8 cellular contexts compared by ENCODE assay signal in genomic region chr6:144657691-144658090, GRCh38.
DNase-seq lines count a peak whose midpoint lies in the region; ATAC-seq and TF ChIP-seq lines count a peak whose summit lies in the region.

No MANE protein-coding gene starts in this region.

- no peaks in the 10 kb centered on the region for H3K9me2 ChIP-seq in OCI-LY1 (ENCODE audit: low read depth, low read length)

- DNase-seq in CD8-positive, alpha-beta memory T cell: no peak
- DNase-seq in iPS DF 19.7 (ENCODE audit: low read depth, low spot score): peak; percentile 45
- no peak for DNase-seq in type B pancreatic cell (ENCODE audit: extremely low spot score, unreplicated experiment)
- DNase-seq in occipital lobe (lab: John Stamatoyannopoulos, UW): no peak
- no peak for DNase-seq in A172 (ENCODE audit: low spot score)
- DNase-seq in heart right ventricle: no peak

- H3K9me3 ChIP-seq in CD8-positive, alpha-beta memory T cell (ENCODE audit: low read length): no peaks in the 10 kb centered on the region
- H3K9me3 ChIP-seq in HUES48 (ENCODE audit: control insufficient read depth, insufficient read depth, low read length) (no peaks in the 10 kb centered on the region), OCI-LY1 (ENCODE audit: low read length) (no peaks in the 10 kb centered on the region), heart right ventricle (no peaks in the 10 kb centered on the region)

- H3K79me2 ChIP-seq in OCI-LY1 (ENCODE audit: insufficient read depth, low read length): no peaks in the 10 kb centered on the region

- peaks cover 0 to 4% (median 3%) of the 10 kb centered on the region in 3 donors for H3K36me3 Mint-ChIP-seq in CD8-positive, alpha-beta memory T cell
- peaks cover 3% of the 10 kb centered on the region for H3K36me3 Mint-ChIP-seq in type B pancreatic cell

- no peaks in the 10 kb centered on the region for H3K36me3 ChIP-seq in CD8-positive, alpha-beta memory T cell (ENCODE audit: insufficient read depth, low read length)
- H3K36me3 ChIP-seq in HUES48 (ENCODE audit: control insufficient read depth, insufficient read depth, low read length) (no peaks in the 10 kb centered on the region), OCI-LY1 (ENCODE audit: insufficient read depth, low read length) (no peaks in the 10 kb centered on the region), heart right ventricle (no peaks in the 10 kb centered on the region)

- no peak for ATAC-seq in heart right ventricle

- no peak overlapping the region for H3K4me3 ChIP-seq in CD8-positive, alpha-beta memory T cell (ENCODE audit: low read length)
- H3K4me3 ChIP-seq in HUES48 (ENCODE audit: low read depth, low read length): peak overlapping the region; percentile 16; the same call in 1 of the 2 replicates
- H3K4me3 ChIP-seq in OCI-LY1 (ENCODE audit: low read depth, low read length, poor library complexity, severe bottlenecking): no peak overlapping the region
- H3K4me3 ChIP-seq in heart right ventricle: no peak overlapping the region

- no peak overlapping the region for H3K4me3 Mint-ChIP-seq in CD8-positive, alpha-beta memory T cell
- no peak overlapping the region for H3K4me3 Mint-ChIP-seq in type B pancreatic cell

- no peaks in the 10 kb centered on the region for H3K27me3 Mint-ChIP-seq in CD8-positive, alpha-beta memory T cell
- H3K27me3 Mint-ChIP-seq in type B pancreatic cell: no peaks in the 10 kb centered on the region

- TF ChIP-seq CTCF in OCI-LY1 (IDR thresholded peaks at IDR 0.05; ENCODE audit: low read length): no peak
- TF ChIP-seq CTCF in type B pancreatic cell (conservative IDR thresholded peaks at IDR 0.05): no peak
- no peak for TF ChIP-seq CTCF in heart right ventricle (IDR thresholded peaks at IDR 0.05)

- H3K9me3 Mint-ChIP-seq in CD8-positive, alpha-beta memory T cell: no peaks in the 10 kb centered on the region
- H3K9me3 Mint-ChIP-seq in type B pancreatic cell: no peaks in the 10 kb centered on the region

- H3K27ac Mint-ChIP-seq in CD8-positive, alpha-beta memory T cell: peak overlapping the region in 7 of 8 donors; percentile 11 to 89 (median 51)
- H3K27ac Mint-ChIP-seq in type B pancreatic cell: no peak overlapping the region

- H3K9ac ChIP-seq in HUES48 (ENCODE audit: low read depth, low read length) (no peak overlapping the region), OCI-LY1 (ENCODE audit: low read length) (no peak overlapping the region)

- intact Hi-C loops in heart right ventricle (cut with DNase I): no loop called here

- no peaks in the 10 kb centered on the region for H4K20me1 ChIP-seq in OCI-LY1 (ENCODE audit: insufficient read depth, low read length)

- POLR2A ChIA-PET in CD8-positive, alpha-beta memory T cell (lab: Charles Lee): interaction anchor here (0.7 kb wide), 1 partner anchor 37 kb away, joined by 3 read pairs; no protein-coding TSS in a partner anchor

- peaks cover 31% of the 10 kb centered on the region for H3K4me1 ChIP-seq in CD8-positive, alpha-beta memory T cell (ENCODE audit: insufficient read depth, low read length)
- H3K4me1 ChIP-seq in HUES48 (ENCODE audit: control insufficient read depth, insufficient read depth, low read length) (peaks cover 85% of the 10 kb centered on the region), OCI-LY1 (ENCODE audit: insufficient read depth, low read length, severe bottlenecking) (peaks cover 84% of the 10 kb centered on the region), heart right ventricle (peaks cover 0 to 53% (median 14%) of the 10 kb centered on the region in 9 donors)

- H3F3A ChIP-seq in OCI-LY1 (ENCODE audit: insufficient read depth, low read length): no peaks in the 10 kb centered on the region

- no peaks in the 10 kb centered on the region for H3K27me3 ChIP-seq in CD8-positive, alpha-beta memory T cell (ENCODE audit: insufficient read depth, low read length, poor library complexity, severe bottlenecking)
- H3K27me3 ChIP-seq in HUES48 (ENCODE audit: control insufficient read depth, insufficient read depth, low read length) (no peaks in the 10 kb centered on the region), OCI-LY1 (ENCODE audit: insufficient read depth, low read length) (no peaks in the 10 kb centered on the region), heart right ventricle (no peaks in the 10 kb centered on the region)

- CTCF ChIA-PET in CD8-positive, alpha-beta memory T cell (lab: Charles Lee): interaction anchor here (1.1 kb wide), 1 partner anchor 11 kb away, joined by 4 read pairs; no protein-coding TSS in a partner anchor

- no peak overlapping the region for H3K4me2 ChIP-seq in OCI-LY1 (ENCODE audit: low read length)

- H3K27ac ChIP-seq in CD8-positive, alpha-beta memory T cell (ENCODE audit: low read depth, low read length): no peak overlapping the region
- peak overlapping the region; percentile 90 for H3K27ac ChIP-seq in HUES48 (ENCODE audit: low read depth, low read length)
- H3K27ac ChIP-seq in OCI-LY1 (ENCODE audit: low read depth, low read length, poor library complexity, severe bottlenecking): peak overlapping the region; percentile 72
- no peak overlapping the region for H3K27ac ChIP-seq in heart right ventricle

- H2AFZ ChIP-seq in OCI-LY1 (ENCODE audit: low read length): no peak overlapping the region

- peaks cover 75 to 91% (median 90%) of the 10 kb centered on the region in 3 donors for H3K4me1 Mint-ChIP-seq in CD8-positive, alpha-beta memory T cell
- H3K4me1 Mint-ChIP-seq in type B pancreatic cell (ENCODE audit: unreplicated experiment): peaks cover 47% of the 10 kb centered on the region

- WGBS in heart right ventricle, 2 donors: 87 to 90% methylated on average over 2 of the region's 2 CpGs

Comparison
In these comparisons a context has a peak if more than half of its experiments do, and no peak if none do; other contexts are left out.
1. H3K27ac ChIP-seq: peak in HUES48 (single experiment) and OCI-LY1 (single experiment); none in CD8-positive, alpha-beta memory T cell (single experiment) and heart right ventricle (0 of 10).